ENCODE assay signal across 8 cellular contexts in the genomic region with DNA sequence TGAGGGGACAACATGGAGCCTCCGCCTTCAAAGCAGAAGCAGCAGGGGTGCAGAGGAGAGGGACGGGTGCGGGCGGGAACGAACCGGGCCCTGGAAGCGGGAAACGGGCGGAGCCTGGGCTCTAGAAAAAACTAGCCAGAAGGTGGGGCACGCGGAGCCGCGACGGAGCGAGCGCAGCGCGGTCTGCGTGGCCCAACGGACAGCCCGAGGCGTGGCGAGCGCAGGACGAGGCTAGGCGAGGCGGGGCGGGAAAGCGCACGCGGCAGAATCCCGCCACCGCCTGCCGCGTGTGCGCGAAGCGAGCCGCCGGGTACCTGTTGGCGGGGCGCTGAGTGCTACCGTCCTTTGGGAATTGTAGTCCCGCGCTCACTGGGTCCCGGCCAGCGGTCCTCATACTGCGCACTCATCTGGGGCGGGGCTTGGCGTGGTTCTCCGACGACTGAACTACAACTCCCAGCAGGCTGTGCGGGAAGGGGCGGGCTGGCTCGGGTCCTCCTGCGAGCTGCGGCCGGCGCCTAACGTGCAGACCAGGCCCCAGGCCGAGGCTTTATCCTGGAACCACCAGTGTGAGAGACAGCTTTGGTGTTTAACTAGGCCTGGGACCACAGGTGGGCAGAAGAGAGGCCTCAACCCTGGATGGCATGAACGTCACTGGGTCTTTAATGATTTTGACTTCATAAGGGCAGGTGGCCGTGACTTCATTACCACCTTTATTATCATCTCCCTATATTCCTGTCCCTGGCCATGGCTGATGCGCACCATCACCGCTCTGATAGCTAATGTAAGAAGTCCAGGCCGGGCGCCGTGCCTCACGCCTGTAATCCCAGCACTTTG. TPM values are rescaled to one million over a fixed set of nuclear protein-coding genes. Genes with fewer than 3 reads are reported as not detected.
DNase-seq lines count a peak whose midpoint lies in the region; ATAC-seq, FAIRE-seq and TF ChIP-seq lines count a peak whose summit lies in the region.

Gene ATL3 (minus strand): TSS at position 55 of the 834 bp plus-strand sequence. CDS start 41 bp downstream, at position 14.

- H3K9me3 ChIP-seq in small intestine (ENCODE audit: control insufficient read depth, low read depth), result no peaks in the 10 kb centered on the region

- TF ChIP-seq CTCF in WTC11 (IDR thresholded peaks at IDR 0.05) (no peak), bronchial epithelial cell (IDR thresholded peaks at IDR 0.05; ENCODE audit: insufficient read depth, low read length, severe bottlenecking) (peak; percentile 30)

- no peaks in the 10 kb centered on the region for H3K36me3 Mint-ChIP-seq in WTC11

- H3K27me3 ChIP-seq in bronchial epithelial cell (ENCODE audit: control insufficient read depth, insufficient read depth, low read length) (no peaks in the 10 kb centered on the region), small intestine (ENCODE audit: control insufficient read depth in 2 of 2, insufficient read depth in 2 of 2, low read length in 2 of 2) (no peaks in the 10 kb centered on the region)

- in situ Hi-C loops in ACHN (cut with HindIII; ENCODE audit: low pct_ligation_motif_present, low pct_unique_long_range_greater_than_20kb, low sequenced_read_pairs), result no loop called here

- peaks cover 18% of the 10 kb centered on the region for H3K27me3 Mint-ChIP-seq in WTC11 (ENCODE audit: low read depth)

- FAIRE-seq in bronchial epithelial cell (lab: Jason Lieb, UNC), result no peak
- FAIRE-seq in small intestine (lab: Jason Lieb, UNC), result no peak

- 11 to 13% (median 12%) methylated on average over 61 to 69 of the region's 69 CpGs for WGBS in small intestine, 3 donors

- H3K4me3 ChIP-seq in bronchial epithelial cell (ENCODE audit: low read depth, low read length), result peak within 1 kb of the TSS; percentile 69
- H3K4me3 ChIP-seq in small intestine (ENCODE audit: low read depth in 1 of 2, low read length in 2 of 2), result peak within 1 kb of the TSS; percentile 65 to 99

- POLR2A ChIA-PET in WTC11 (lab: Charles Lee), result interaction anchor here (0.6 to 4.8 kb wide), 5 partner anchors 10 to 167 kb away, joined by 3 to 27 read pairs (median 3); partner anchors contain the start of genes MARK2 and RTN3

- DNase-seq in ACHN, result peak; percentile 91
- peak; percentile 98 for DNase-seq in NCI-H2196 (lab: John Stamatoyannopoulos, UW; ENCODE audit: unreplicated experiment)
- peak; percentile 99 for DNase-seq in WTC11 (ENCODE audit: low spot score)
- peak; percentile 87 for DNase-seq in bronchial epithelial cell (ENCODE audit: low read depth)
- DNase-seq in iPS-NIHi11 (ENCODE audit: low spot score), result peak; percentile 98
- peak; percentile 96 for DNase-seq in small intestine

- H3K9me3 Mint-ChIP-seq in WTC11, result no peaks in the 10 kb centered on the region; the same call in 1 of the 2 replicates

- peaks cover 22% of the 10 kb centered on the region for H3K4me1 Mint-ChIP-seq in WTC11

- peaks cover 0 to 5% of the 10 kb centered on the region in 2 donors for H3K4me1 ChIP-seq in small intestine (ENCODE audit: control insufficient read depth in 2 of 2, insufficient read depth in 1 of 2, low read depth in 1 of 2, low read length in 1 of 2)

- H3K36me3 ChIP-seq in bronchial epithelial cell (ENCODE audit: control insufficient read depth, insufficient read depth, low read length) (no peaks in the 10 kb centered on the region), small intestine (ENCODE audit: control insufficient read depth in 2 of 2, insufficient read depth in 2 of 2, low read length in 2 of 2) (no peaks in the 10 kb centered on the region)

- peak within 1 kb of the TSS; percentile 68 for H3K4me3 Mint-ChIP-seq in WTC11

- H3K27ac ChIP-seq in small intestine (ENCODE audit: low read depth in 1 of 2, low read length in 1 of 2), result peak within 1 kb of the TSS; percentile 87 to 91

- ATAC-seq in GM18873 (IDR thresholded peaks at IDR 0.05; ENCODE audit: low FRiP score, unreplicated experiment) (peak; percentile 87), HG03135 (IDR thresholded peaks at IDR 0.05; ENCODE audit: unreplicated experiment) (peak; percentile 80), WTC11 (peak; percentile 97)

- CTCF ChIA-PET in WTC11 (lab: Charles Lee), result interaction anchor here (0.7 to 2.6 kb wide), 10 partner anchors 8 to 189 kb away, joined by 3 to 25 read pairs (median 4); partner anchors contain the start of gene RTN3

- peak within 1 kb of the TSS; percentile 60 for H3K27ac Mint-ChIP-seq in WTC11

TF ChIP-seq in WTC11, 78 proteins besides CTCF, POLR2A, EP300 and RAD21 (continues in another document):
- TF ChIP-seq TP53 (CRISPR knock-in tag; IDR thresholded peaks at IDR 0.05) (peak; percentile 100), ZNF425 (CRISPR knock-in tag; conservative IDR thresholded peaks at IDR 0.05) (no peak), GRHL2 (CRISPR knock-in tag; IDR thresholded peaks at IDR 0.05; ENCODE audit: insufficient replicate concordance, severe bottlenecking) (no peak), ZNF281 (CRISPR knock-in tag; IDR thresholded peaks at IDR 0.05) (peak; percentile 100), TEAD1 (CRISPR knock-in tag; IDR thresholded peaks at IDR 0.05) (peak; percentile 100), CBFB (CRISPR knock-in tag; IDR thresholded peaks at IDR 0.05; ENCODE audit: low read depth) (peak; percentile 100), CREM (CRISPR knock-in tag; IDR thresholded peaks at IDR 0.05) (peak; percentile 97), ATF2 (CRISPR knock-in tag; IDR thresholded peaks at IDR 0.05; ENCODE audit: borderline replicate concordance, low read depth) (peak; percentile 100)
- TF ChIP-seq, protein P1, sequence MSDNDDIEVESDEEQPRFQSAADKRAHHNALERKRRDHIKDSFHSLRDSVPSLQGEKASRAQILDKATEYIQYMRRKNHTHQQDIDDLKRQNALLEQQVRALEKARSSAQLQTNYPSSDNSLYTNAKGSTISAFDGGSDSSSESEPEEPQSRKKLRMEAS (CRISPR knock-in tag; IDR thresholded peaks at IDR 0.05), result peak; percentile 100
- TF ChIP-seq, protein P2, sequence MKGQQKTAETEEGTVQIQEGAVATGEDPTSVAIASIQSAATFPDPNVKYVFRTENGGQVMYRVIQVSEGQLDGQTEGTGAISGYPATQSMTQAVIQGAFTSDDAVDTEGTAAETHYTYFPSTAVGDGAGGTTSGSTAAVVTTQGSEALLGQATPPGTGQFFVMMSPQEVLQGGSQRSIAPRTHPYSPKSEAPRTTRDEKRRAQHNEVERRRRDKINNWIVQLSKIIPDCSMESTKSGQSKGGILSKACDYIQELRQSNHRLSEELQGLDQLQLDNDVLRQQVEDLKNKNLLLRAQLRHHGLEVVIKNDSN (CRISPR knock-in tag; IDR thresholded peaks at IDR 0.05), result peak; percentile 96

RNA-seq across cellular contexts. Expression of gene ATL3, which starts in this region (rescaled TPM):
- total RNA-seq in WTC11 (2021) (28.8 to 32.8 TPM (median 32.1 TPM) in 3 replicates), bronchial epithelial cell (63.7 and 81.0 TPM in 2 replicates)
- polyA plus RNA-seq in small intestine, result 10 to 100 TPM in 1 of 3 donors, 1 to 10 TPM in 2; 4.6 to 11.6 (median 7.2) TPM

Comparison
In these comparisons a context has a peak if more than half of its experiments do, and no peak if none do; other contexts are left out.
1. Peak in every context shown above with its lines: DNase-seq, ATAC-seq, H3K4me3 ChIP-seq and H3K27ac ChIP-seq.